1 cellular context compared by ENCODE assay signal in the genomic region with DNA sequence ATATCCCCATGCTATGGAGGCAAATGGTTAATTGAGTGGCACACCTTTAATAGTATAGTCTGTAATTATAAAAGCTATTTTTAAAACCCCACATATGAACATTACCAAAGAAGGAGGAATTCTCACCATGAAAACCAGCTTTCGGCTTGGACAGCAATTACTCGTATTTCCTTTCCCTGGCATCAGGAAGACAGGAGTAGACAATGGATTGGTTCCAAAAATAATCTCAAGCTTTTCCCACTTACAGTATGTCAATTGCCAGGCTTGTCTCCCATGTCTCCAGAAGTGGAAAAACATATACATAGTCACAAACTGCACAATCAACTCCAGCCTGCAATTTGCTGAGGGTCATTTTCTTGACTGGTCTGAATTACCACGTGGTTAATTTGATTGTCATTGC.
TF ChIP-seq lines count a peak whose summit lies in the region.

No MANE protein-coding gene starts in this region.

TF ChIP-seq in IMR-90, 13 proteins besides CTCF, POLR2A, EP300 and RAD21 (continued from another document):
- no peak for TF ChIP-seq MAZ (IDR thresholded peaks at IDR 0.05; ENCODE audit: borderline replicate concordance, low read depth, low read length)
- no peak for TF ChIP-seq MXI1 (IDR thresholded peaks at IDR 0.05; ENCODE audit: borderline replicate concordance, low read depth, low read length)
- no peak for TF ChIP-seq MAFK (IDR thresholded peaks at IDR 0.05; ENCODE audit: low read depth, low read length)
- TF ChIP-seq, protein P1, sequence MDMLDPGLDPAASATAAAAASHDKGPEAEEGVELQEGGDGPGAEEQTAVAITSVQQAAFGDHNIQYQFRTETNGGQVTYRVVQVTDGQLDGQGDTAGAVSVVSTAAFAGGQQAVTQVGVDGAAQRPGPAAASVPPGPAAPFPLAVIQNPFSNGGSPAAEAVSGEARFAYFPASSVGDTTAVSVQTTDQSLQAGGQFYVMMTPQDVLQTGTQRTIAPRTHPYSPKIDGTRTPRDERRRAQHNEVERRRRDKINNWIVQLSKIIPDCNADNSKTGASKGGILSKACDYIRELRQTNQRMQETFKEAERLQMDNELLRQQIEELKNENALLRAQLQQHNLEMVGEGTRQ (IDR thresholded peaks at IDR 0.05; ENCODE audit: low read depth, low read length) = no peak
